1 cellular context compared by ENCODE assay signal in the genomic region with DNA sequence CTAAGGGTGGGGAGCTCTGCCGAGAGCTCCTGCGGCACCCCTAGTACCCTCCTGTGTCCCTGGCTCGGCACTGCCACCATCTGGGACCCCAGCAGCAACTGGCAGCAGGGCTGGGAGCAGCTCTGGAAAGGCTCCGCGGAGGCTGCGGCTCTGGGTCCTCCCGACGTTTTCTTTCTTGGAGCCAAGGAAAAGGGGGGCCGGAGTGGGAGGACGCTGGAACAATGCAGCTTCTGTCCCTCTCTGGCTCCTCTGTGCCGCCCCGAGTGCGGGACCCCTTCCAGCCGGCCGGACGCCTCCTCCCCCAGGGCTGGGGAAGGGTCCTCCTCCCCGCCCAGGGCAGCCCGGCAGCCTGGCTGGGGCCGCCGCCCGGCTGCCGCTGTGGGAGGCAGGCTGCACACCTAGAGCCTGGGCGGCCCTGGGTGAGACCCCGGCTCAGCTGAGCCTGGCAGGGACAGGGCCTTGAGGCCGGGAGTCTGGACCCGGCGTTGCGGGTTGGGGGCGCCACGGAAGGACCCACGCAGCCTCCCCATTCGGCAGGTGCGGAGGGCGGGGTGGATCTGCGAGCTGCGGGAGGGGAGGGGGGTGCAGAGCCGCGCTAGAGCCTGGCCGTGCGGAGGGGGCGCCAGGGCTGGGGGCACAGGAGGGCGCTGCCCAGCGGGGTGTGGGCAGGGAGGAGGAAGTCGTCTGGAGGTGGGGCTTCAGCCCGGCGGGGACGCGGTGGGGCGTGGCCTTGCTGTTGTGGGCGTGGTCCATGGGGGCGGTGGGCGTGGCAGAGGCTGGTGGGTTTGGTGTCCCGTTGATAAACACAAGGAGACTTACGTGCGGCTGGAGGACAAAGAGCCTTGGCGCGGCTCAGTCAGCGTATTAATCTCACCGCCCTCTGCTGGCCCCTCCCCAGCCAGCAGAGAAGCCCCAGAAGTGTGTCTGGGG.
A peak's percentile ranks its signal among the peaks of the same experiment; 100 is the strongest.
TF ChIP-seq lines count a peak whose summit lies in the region.

No MANE protein-coding gene starts in this region.

TF ChIP-seq in IMR-90, 13 proteins besides CTCF, POLR2A, EP300 and RAD21:
- TF ChIP-seq RFX5 (IDR thresholded peaks at IDR 0.05; ENCODE audit: low read depth, low read length) (no peak), MXI1 (IDR thresholded peaks at IDR 0.05; ENCODE audit: borderline replicate concordance, low read depth, low read length) (peak; percentile 42; the same call in 1 of the 2 replicates), MAZ (IDR thresholded peaks at IDR 0.05; ENCODE audit: borderline replicate concordance, low read depth, low read length) (peak; percentile 39; the same call in 1 of the 2 replicates), NFE2L2 (IDR thresholded peaks at IDR 0.05; ENCODE audit: low read depth, low read length) (no peak), MAFK (IDR thresholded peaks at IDR 0.05; ENCODE audit: low read depth, low read length) (no peak), CHD1 (IDR thresholded peaks at IDR 0.05; ENCODE audit: low read depth, low read length) (no peak), CEBPB (IDR thresholded peaks at IDR 0.05; ENCODE audit: low read depth, low read length) (no peak)
- TF ChIP-seq, protein P1, sequence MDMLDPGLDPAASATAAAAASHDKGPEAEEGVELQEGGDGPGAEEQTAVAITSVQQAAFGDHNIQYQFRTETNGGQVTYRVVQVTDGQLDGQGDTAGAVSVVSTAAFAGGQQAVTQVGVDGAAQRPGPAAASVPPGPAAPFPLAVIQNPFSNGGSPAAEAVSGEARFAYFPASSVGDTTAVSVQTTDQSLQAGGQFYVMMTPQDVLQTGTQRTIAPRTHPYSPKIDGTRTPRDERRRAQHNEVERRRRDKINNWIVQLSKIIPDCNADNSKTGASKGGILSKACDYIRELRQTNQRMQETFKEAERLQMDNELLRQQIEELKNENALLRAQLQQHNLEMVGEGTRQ (IDR thresholded peaks at IDR 0.05; ENCODE audit: low read depth, low read length) = no peak
TF ChIP-seq in IMR-90: peak in this region for 2.
